Comparison of ENCODE assay signal across 2 cellular contexts in genomic region chr2:113767811-113768210, GRCh38.
TF ChIP-seq lines count a peak whose summit lies in the region.

No MANE protein-coding gene starts in this region.

TF ChIP-seq in HepG2, 621 proteins besides CTCF, POLR2A, EP300 and RAD21:
- no peak for TF ChIP-seq MAZ (IDR thresholded peaks at IDR 0.05; ENCODE audit: borderline replicate concordance, low read depth, low read length)
- TF ChIP-seq MAZ (CRISPR knock-in tag; IDR thresholded peaks at IDR 0.05; ENCODE audit: low read depth), result no peak
- TF ChIP-seq DMTF1 (CRISPR knock-in tag; IDR thresholded peaks at IDR 0.05), result no peak
TF ChIP-seq in HepG2: peak in this region for 0.

TF ChIP-seq in K562, 482 proteins besides CTCF, POLR2A, EP300 and RAD21:
- no peak for TF ChIP-seq PTBP1 (IDR thresholded peaks at IDR 0.05; ENCODE audit: low read depth, low read length)
- no peak for TF ChIP-seq ZNF133 (CRISPR knock-in tag; IDR thresholded peaks at IDR 0.05)
- TF ChIP-seq ZMIZ1 (IDR thresholded peaks at IDR 0.05; ENCODE audit: low read depth in 2 of 2, low read length in 2 of 2), result no peak
- TF ChIP-seq MAFG (tag; conservative IDR thresholded peaks at IDR 0.05), result no peak
- no peak for TF ChIP-seq ZNF518B (CRISPR knock-in tag; IDR thresholded peaks at IDR 0.05)
- TF ChIP-seq MEF2D (tag; conservative IDR thresholded peaks at IDR 0.05; ENCODE audit: low read depth), result no peak
- no peak for TF ChIP-seq HMBOX1 (IDR thresholded peaks at IDR 0.05)
